In the genomic region with DNA sequence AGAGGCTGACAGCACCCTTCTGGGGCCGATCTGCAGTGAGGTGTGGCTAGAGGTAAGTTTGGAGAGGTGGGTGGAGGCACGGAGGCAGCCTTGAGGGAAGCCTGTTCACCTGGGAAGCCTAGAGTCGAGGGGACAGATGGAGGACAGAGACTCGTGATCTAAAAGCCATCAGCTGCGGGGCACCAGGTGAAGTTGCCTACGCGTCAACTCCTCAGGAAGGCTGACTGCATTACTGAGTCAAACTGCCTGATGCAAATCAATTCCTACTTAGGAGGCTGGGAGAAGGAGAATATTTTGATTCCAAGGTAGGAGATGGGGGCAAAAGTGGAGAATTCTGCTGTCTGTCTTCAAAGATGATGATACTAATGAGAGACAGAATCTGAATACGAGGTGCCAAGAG, we compare ENCODE assay signal across 16 cellular contexts.
DNase-seq lines count a peak whose midpoint lies in the region; ATAC-seq and TF ChIP-seq lines count a peak whose summit lies in the region.
"Had no signal": no experiment of that assay in that cellular context is flagged by ENCODE, and none has a peak within 500 bp of the region (broad histone marks: within the 10 kb centered on the region; RNA-seq: fewer than 3 reads in every experiment).

No MANE protein-coding gene starts in this region.

- H3K4me1 ChIP-seq in CD8-positive, alpha-beta memory T cell (ENCODE audit: insufficient read depth, low read length) = peaks cover 25% of the 10 kb centered on the region
- H3K4me1 ChIP-seq in osteoblast (ENCODE audit: insufficient read depth, low read length) = peaks cover 46% of the 10 kb centered on the region
- H3K4me1 ChIP-seq in right lobe of liver = no peaks in the 10 kb centered on the region

- no peak overlapping the region for H3K27ac ChIP-seq in CD8-positive, alpha-beta memory T cell (ENCODE audit: low read depth, low read length)
- H3K27ac ChIP-seq in osteoblast (ENCODE audit: low read depth, low read length) (peak overlapping the region; percentile 97), right lobe of liver (no peak overlapping the region)
- H3K27ac ChIP-seq: C4-2B had no signal

- no peaks in the 10 kb centered on the region for H3K9me3 ChIP-seq in CD8-positive, alpha-beta memory T cell (ENCODE audit: low read length)
- H3K9me3 ChIP-seq in osteoblast (ENCODE audit: low read depth, low read length) (no peaks in the 10 kb centered on the region), right lobe of liver (no peaks in the 10 kb centered on the region)

- no peaks in the 10 kb centered on the region for H3K36me3 ChIP-seq in CD8-positive, alpha-beta memory T cell (ENCODE audit: insufficient read depth, low read length)
- no peaks in the 10 kb centered on the region for H3K36me3 ChIP-seq in osteoblast (ENCODE audit: insufficient read depth, low read length)
- no peaks in the 10 kb centered on the region for H3K36me3 ChIP-seq in right lobe of liver

- CTCF ChIA-PET in CD8-positive, alpha-beta memory T cell (lab: Charles Lee) = no interaction called here

- H4K20me1 ChIP-seq in osteoblast (ENCODE audit: insufficient read depth, low read length) = no peaks in the 10 kb centered on the region

- TF ChIP-seq CTCF in AG09309 (IDR thresholded peaks at IDR 0.05; ENCODE audit: control insufficient read depth, insufficient read depth, low read depth, low read length, missing control alignments) (no peak), osteoblast (IDR thresholded peaks at IDR 0.05; ENCODE audit: extremely low read depth, low read depth, low read length) (no peak), right lobe of liver (IDR thresholded peaks at IDR 0.05) (no peak), type B pancreatic cell (conservative IDR thresholded peaks at IDR 0.05) (no peak)

- no peaks in the 10 kb centered on the region for H3K79me2 ChIP-seq in osteoblast (ENCODE audit: insufficient read depth, low read length)

- peak overlapping the region in 1 of 7 donors; percentile 59 for H3K4me3 Mint-ChIP-seq in CD8-positive, alpha-beta memory T cell
- no peak overlapping the region for H3K4me3 Mint-ChIP-seq in activated naive CD8-positive, alpha-beta T cell treated with anti-CD3 and anti-CD28 coated beads, Interleukin-2, amount 10 ng/mL, durations not matched to agents 7 days and 5 days
- no peak overlapping the region for H3K4me3 Mint-ChIP-seq in type B pancreatic cell

- H3K4me2 ChIP-seq in osteoblast (ENCODE audit: insufficient read depth, low read length) = peak overlapping the region; percentile 37

- peak overlapping the region; percentile 77 for H2AFZ ChIP-seq in osteoblast (ENCODE audit: low read length)

- no peaks in the 10 kb centered on the region for H3K9me3 Mint-ChIP-seq in CD8-positive, alpha-beta memory T cell
- no peaks in the 10 kb centered on the region for H3K9me3 Mint-ChIP-seq in activated naive CD8-positive, alpha-beta T cell treated with anti-CD3 and anti-CD28 coated beads, Interleukin-2, amount 10 ng/mL, durations not matched to agents 7 days and 5 days
- H3K9me3 Mint-ChIP-seq in type B pancreatic cell = no peaks in the 10 kb centered on the region

- peaks cover 0 to 3% (median 0%) of the 10 kb centered on the region in 3 donors for H3K36me3 Mint-ChIP-seq in CD8-positive, alpha-beta memory T cell
- H3K36me3 Mint-ChIP-seq in activated naive CD8-positive, alpha-beta T cell treated with anti-CD3 and anti-CD28 coated beads, Interleukin-2, amount 10 ng/mL, durations not matched to agents 7 days and 5 days = peaks cover 15% of the 10 kb centered on the region
- H3K36me3 Mint-ChIP-seq in type B pancreatic cell = no peaks in the 10 kb centered on the region

- H3K27ac Mint-ChIP-seq in CD8-positive, alpha-beta memory T cell = peak overlapping the region in 5 of 8 donors; percentile 17 to 73 (median 29)
- peak overlapping the region; percentile 22 for H3K27ac Mint-ChIP-seq in activated naive CD8-positive, alpha-beta T cell treated with anti-CD3 and anti-CD28 coated beads, Interleukin-2, amount 10 ng/mL, durations not matched to agents 7 days and 5 days
- H3K27ac Mint-ChIP-seq in type B pancreatic cell = no peak overlapping the region

- peak overlapping the region; percentile 2; the same call in 1 of the 2 replicates for H3K4me3 ChIP-seq in AG09309 (ENCODE audit: control insufficient read depth, low read depth, low read length)
- no peak overlapping the region for H3K4me3 ChIP-seq in CD8-positive, alpha-beta memory T cell (ENCODE audit: low read length)
- H3K4me3 ChIP-seq in osteoblast (ENCODE audit: insufficient read depth, low read length) = peak overlapping the region; percentile 1
- no peak overlapping the region for H3K4me3 ChIP-seq in right lobe of liver
- H3K4me3 ChIP-seq: skin epidermis had no signal

- 96% methylated on average over 5 of the region's 8 CpGs for WGBS in right lobe of liver (ENCODE audit: insufficient coverage, low coverage, low lambda C conversion rate, missing lambda C conversion rate)

- TF ChIP-seq POLR2A in right lobe of liver (IDR thresholded peaks at IDR 0.05) = no peak

- no peaks in the 10 kb centered on the region for H3K27me3 ChIP-seq in CD8-positive, alpha-beta memory T cell (ENCODE audit: insufficient read depth, low read length, poor library complexity, severe bottlenecking)
- H3K27me3 ChIP-seq in osteoblast (ENCODE audit: insufficient read depth, low read length) (no peaks in the 10 kb centered on the region), right lobe of liver (no peaks in the 10 kb centered on the region)

- DNase-seq in AG09309 (ENCODE audit: low read depth) (no peak), osteoblast (ENCODE audit: insufficient read length, low spot score, missing footprints) (no peak), right lobe of liver (no peak), type B pancreatic cell (ENCODE audit: extremely low spot score, unreplicated experiment) (no peak)
- no peak for DNase-seq in CD8-positive, alpha-beta memory T cell
- no peak for DNase-seq in activated naive CD8-positive, alpha-beta T cell treated with anti-CD3 and anti-CD28 coated beads, Interleukin-2, amount 10 ng/mL, durations not matched to agents 7 days and 5 days
- DNase-seq: activated gamma-delta T cell treated with Interleukin-2 at 50 U/mL for 16 hours; GOT3; NCI-H2029 treated with DMSO at 0.1 percent for 48 hours; NCI-H69; occipital lobe; stimulated activated naive CD4-positive, alpha-beta T cell treated with Interleukin-2 at 50 U/mL for 16 hours had no signal

- no peaks in the 10 kb centered on the region for H3K27me3 Mint-ChIP-seq in CD8-positive, alpha-beta memory T cell
- peaks cover 3% of the 10 kb centered on the region for H3K27me3 Mint-ChIP-seq in activated naive CD8-positive, alpha-beta T cell treated with anti-CD3 and anti-CD28 coated beads, Interleukin-2, amount 10 ng/mL, durations not matched to agents 7 days and 5 days
- H3K27me3 Mint-ChIP-seq in type B pancreatic cell = no peaks in the 10 kb centered on the region

- intact Hi-C loops in right lobe of liver (cut with DNase I) = no loop called here

- POLR2A ChIA-PET in CD8-positive, alpha-beta memory T cell (lab: Charles Lee) = no interaction called here
- POLR2A ChIA-PET in activated naive CD8-positive, alpha-beta T cell treated with anti-CD3 and anti-CD28 coated beads, Interleukin-2, amount 10 ng/mL, durations not matched to agents 7 days and 5 days (lab: Charles Lee) = no interaction called here

- ATAC-seq in activated naive CD8-positive, alpha-beta T cell treated with anti-CD3 and anti-CD28 coated beads, Interleukin-2, amount 10 ng/mL, durations not matched to agents 7 days and 5 days (ENCODE audit: low read depth) = no peak
- ATAC-seq in right lobe of liver (no peak), HG02938 (IDR thresholded peaks at IDR 0.05; ENCODE audit: unreplicated experiment) (no peak)
- ATAC-seq: Panc1 had no signal

- H3K4me1 Mint-ChIP-seq in CD8-positive, alpha-beta memory T cell = peaks cover 42 to 54% (median 43%) of the 10 kb centered on the region in 3 donors
- H3K4me1 Mint-ChIP-seq in activated naive CD8-positive, alpha-beta T cell treated with anti-CD3 and anti-CD28 coated beads, Interleukin-2, amount 10 ng/mL, durations not matched to agents 7 days and 5 days = peaks cover 49% of the 10 kb centered on the region
- peaks cover 7% of the 10 kb centered on the region for H3K4me1 Mint-ChIP-seq in type B pancreatic cell (ENCODE audit: unreplicated experiment)

Comparison
In these comparisons a context has a peak if more than half of its experiments do, and no peak if none do; other contexts are left out.
1. H3K4me3 ChIP-seq: peak in AG09309 (single experiment) and osteoblast (single experiment); none in CD8-positive, alpha-beta memory T cell (single experiment) and right lobe of liver (0 of 3).